In the genomic region with DNA sequence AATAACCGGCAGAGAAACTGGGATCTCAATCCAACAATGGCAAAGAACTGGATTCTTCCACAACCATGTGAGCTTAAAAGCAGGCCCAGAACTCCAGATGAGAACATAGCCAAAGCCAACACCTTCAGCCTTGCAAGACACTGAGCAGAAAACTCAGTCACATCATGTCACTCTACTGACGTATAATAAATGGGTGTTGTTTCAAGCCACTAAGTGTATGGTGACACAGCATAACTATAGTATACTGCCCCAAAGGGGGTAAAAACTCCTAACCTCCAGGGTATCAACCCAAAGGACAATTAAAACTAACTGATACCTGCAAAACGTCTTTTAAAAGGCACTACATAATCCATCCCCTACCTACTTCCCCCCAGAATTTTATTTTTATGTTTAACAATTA, we compare ENCODE assay signal across 8 cellular contexts.
"Had no signal": no experiment of that assay in that cellular context is flagged by ENCODE, and none has a peak within 500 bp of the region (broad histone marks: within the 10 kb centered on the region; RNA-seq: fewer than 3 reads in every experiment).

No MANE protein-coding gene starts in this region.

- DNase-seq: activated CD4-positive, alpha-beta T cell treated with anti-CD3 and anti-CD28 coated beads, Interleukin-2, amount 50 U/mL, for 4 hours; activated CD4-positive, CD25-positive, alpha-beta regulatory T cell; colonic mucosa; heart left ventricle; mammary epithelial cell; retina; T-helper 1 cell; thyroid gland had no signal
